In the genomic region with DNA sequence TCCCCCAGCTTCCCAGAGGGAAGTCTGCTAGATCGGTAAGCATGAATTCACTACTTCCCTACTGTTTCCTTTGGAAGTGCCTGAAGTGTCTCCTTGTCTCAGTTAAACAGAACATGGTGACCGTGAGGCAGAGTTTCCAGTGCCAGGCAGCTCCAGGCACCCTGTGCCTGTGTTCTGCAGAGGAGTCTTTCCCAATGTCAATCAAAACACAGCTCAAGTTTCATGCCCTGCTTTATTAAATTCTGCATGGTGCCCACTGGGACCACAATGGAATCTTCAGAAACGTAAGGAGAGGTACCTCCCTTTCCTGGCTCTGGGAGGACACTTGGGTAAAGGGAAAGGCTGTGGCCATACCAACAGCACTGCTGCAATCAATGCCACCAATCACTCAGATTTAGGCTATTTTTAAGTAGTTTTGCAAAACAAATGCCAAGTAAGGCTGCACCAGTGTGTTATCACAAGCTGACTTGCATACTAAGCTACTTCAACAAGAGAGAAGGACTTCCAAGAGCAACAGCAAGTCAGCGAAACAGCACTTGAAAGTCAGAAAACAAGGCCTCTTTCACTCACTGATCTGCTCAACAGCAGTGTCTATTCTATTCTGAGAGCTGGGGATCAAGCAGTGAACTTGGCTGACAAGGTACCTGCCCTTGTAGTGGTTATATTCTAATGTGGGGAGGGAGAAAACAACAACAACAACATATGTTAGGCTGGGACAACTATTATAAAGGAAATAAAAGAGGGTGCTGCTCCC, we compare ENCODE assay signal across 8 cellular contexts. TPM values are rescaled to one million over a fixed set of nuclear protein-coding genes. Genes with fewer than 3 reads are reported as not detected.
DNase-seq lines count a peak whose midpoint lies in the region; ATAC-seq and TF ChIP-seq lines count a peak whose summit lies in the region.

No MANE protein-coding gene starts in this region.

- H3K27ac ChIP-seq in effector memory CD4-positive, alpha-beta T cell (ENCODE audit: insufficient read depth, low read length, poor library complexity, severe bottlenecking): peak overlapping the region; percentile 65
- H3K27ac ChIP-seq in naive thymus-derived CD4-positive, alpha-beta T cell (ENCODE audit: low read depth, low read length): peak overlapping the region; percentile 65
- H3K27ac ChIP-seq in vagina (peak overlapping the region; percentile 70), GM23248 (no peak overlapping the region)

- H3K9me2 ChIP-seq in GM23248 (ENCODE audit: insufficient read depth): no peaks in the 10 kb centered on the region

- no peak overlapping the region for H2AFZ ChIP-seq in GM23248

- no peaks in the 10 kb centered on the region for H3K9me3 ChIP-seq in effector memory CD4-positive, alpha-beta T cell (ENCODE audit: control insufficient read depth, low read length)
- peaks cover 0 to 5% (median 0%) of the 10 kb centered on the region in 3 experiments for H3K9me3 ChIP-seq in naive thymus-derived CD4-positive, alpha-beta T cell (ENCODE audit: control insufficient read depth in 2 of 3, low read length in 3 of 3)
- H3K9me3 ChIP-seq in vagina: no peaks in the 10 kb centered on the region
- H3K9me3 ChIP-seq in GM23248 (ENCODE audit: low read depth): no peaks in the 10 kb centered on the region

- peaks cover 23% of the 10 kb centered on the region; the same call in 1 of the 2 replicates for H4K20me1 ChIP-seq in GM23248 (ENCODE audit: insufficient read depth)

- no peak overlapping the region for H3K9ac ChIP-seq in GM23248

- no peak for ATAC-seq in naive thymus-derived CD4-positive, alpha-beta T cell

- TF ChIP-seq POLR2A in vagina (IDR thresholded peaks at IDR 0.05): no peak

- peaks cover 18 to 42% (median 26%) of the 10 kb centered on the region in 5 donors for H3K36me3 Mint-ChIP-seq in naive thymus-derived CD4-positive, alpha-beta T cell
- no peaks in the 10 kb centered on the region for H3K36me3 Mint-ChIP-seq in glutamatergic neuron (ENCODE audit: unreplicated experiment)

- peak overlapping the region; percentile 56 to 85 (median 77) for H3K4me3 Mint-ChIP-seq in naive thymus-derived CD4-positive, alpha-beta T cell
- H3K4me3 Mint-ChIP-seq in glutamatergic neuron (ENCODE audit: unreplicated experiment): no peak overlapping the region

- WGBS in GM23248 (ENCODE audit: low coverage in 1 of 2, low lambda C conversion rate in 2 of 2, missing lambda C conversion rate in 2 of 2), 2 experiments: 52 to 60% methylated on average over 4 of the region's 4 CpGs

- TF ChIP-seq CTCF in vagina (IDR thresholded peaks at IDR 0.05): no peak
- TF ChIP-seq CTCF in glutamatergic neuron (IDR thresholded peaks at IDR 0.05; ENCODE audit: partially characterized antibody, unreplicated experiment): no peak

- no peaks in the 10 kb centered on the region for H3K27me3 ChIP-seq in effector memory CD4-positive, alpha-beta T cell (replicated peaks; ENCODE audit: control insufficient read depth, insufficient read depth, low read length, poor library complexity, severe bottlenecking)
- no peaks in the 10 kb centered on the region for H3K27me3 ChIP-seq in naive thymus-derived CD4-positive, alpha-beta T cell (ENCODE audit: control insufficient read depth in 2 of 2, insufficient read depth in 2 of 2, low read length in 2 of 2)
- H3K27me3 ChIP-seq in vagina: no peaks in the 10 kb centered on the region
- no peaks in the 10 kb centered on the region for H3K27me3 ChIP-seq in GM23248 (replicated peaks; ENCODE audit: insufficient read depth)

- in situ Hi-C loops in GM23248 (cut with MboI): no loop called here

- DNase-seq in stimulated activated CD4-positive, alpha-beta T cell treated with anti-CD3 and anti-CD28 coated beads, Interleukin-1b, Interleukin-23, amount 100 ng/mL, for 48 hours: peak; percentile 37
- DNase-seq in stimulated activated CD4-positive, alpha-beta T cell treated with anti-CD3 and anti-CD28 coated beads, Interleukin-12 subunit alpha, Interleukin-12 subunit beta, amount 100 ng/mL, for 4 hours: no peak
- no peak for DNase-seq in effector memory CD4-positive, alpha-beta T cell
- peak in 2 of 9 donors; percentile 27 to 29 for DNase-seq in naive thymus-derived CD4-positive, alpha-beta T cell
- no peak for DNase-seq in vagina (ENCODE audit: extremely low spot score in 2 of 2)
- no peak for DNase-seq in GM23248
- DNase-seq in glutamatergic neuron: no peak
- DNase-seq in NCI-H82 treated with DMSO at 0.1 percent for 48 hours (lab: John Stamatoyannopoulos, UW; ENCODE audit: unreplicated experiment): no peak

- H3K27me3 Mint-ChIP-seq in naive thymus-derived CD4-positive, alpha-beta T cell: no peaks in the 10 kb centered on the region
- peaks cover 3% of the 10 kb centered on the region for H3K27me3 Mint-ChIP-seq in glutamatergic neuron (ENCODE audit: unreplicated experiment)

- H3K4me1 ChIP-seq in effector memory CD4-positive, alpha-beta T cell (ENCODE audit: control insufficient read depth, insufficient read depth, low read length, poor library complexity, severe bottlenecking): peaks cover 37% of the 10 kb centered on the region
- peaks cover 38 to 41% of the 10 kb centered on the region in 2 donors for H3K4me1 ChIP-seq in naive thymus-derived CD4-positive, alpha-beta T cell (ENCODE audit: control insufficient read depth in 2 of 2, insufficient read depth in 2 of 2, low read length in 2 of 2)
- H3K4me1 ChIP-seq in vagina: peaks cover 31% of the 10 kb centered on the region
- peaks cover 13% of the 10 kb centered on the region; the same call in 1 of the 2 replicates for H3K4me1 ChIP-seq in GM23248 (ENCODE audit: insufficient read depth)

- no peaks in the 10 kb centered on the region for H3K36me3 ChIP-seq in effector memory CD4-positive, alpha-beta T cell (ENCODE audit: control insufficient read depth, insufficient read depth, low read length)
- H3K36me3 ChIP-seq in naive thymus-derived CD4-positive, alpha-beta T cell (ENCODE audit: control insufficient read depth in 2 of 3, insufficient read depth in 3 of 3, low read length in 3 of 3): peaks cover 0 to 7% (median 0%) of the 10 kb centered on the region in 3 experiments
- no peaks in the 10 kb centered on the region for H3K36me3 ChIP-seq in vagina
- H3K36me3 ChIP-seq in GM23248 (ENCODE audit: low read depth): peaks cover under 1% of the 10 kb centered on the region; the same call in 1 of the 2 replicates

- H3F3A ChIP-seq in GM23248 (ENCODE audit: insufficient read depth): peaks cover 12% of the 10 kb centered on the region; the same call in 1 of the 2 replicates

- peaks cover 42 to 92% (median 83%) of the 10 kb centered on the region in 7 donors for H3K4me1 Mint-ChIP-seq in naive thymus-derived CD4-positive, alpha-beta T cell
- H3K4me1 Mint-ChIP-seq in glutamatergic neuron (ENCODE audit: low read depth, unreplicated experiment): no peaks in the 10 kb centered on the region

- peaks cover 100% of the 10 kb centered on the region for H3K79me2 ChIP-seq in GM23248 (ENCODE audit: insufficient read depth)

- H3K9me3 Mint-ChIP-seq in naive thymus-derived CD4-positive, alpha-beta T cell: peaks cover 0 to 11% (median 2%) of the 10 kb centered on the region in 11 donors
- H3K9me3 Mint-ChIP-seq in glutamatergic neuron (ENCODE audit: unreplicated experiment): no peaks in the 10 kb centered on the region

- intact Hi-C loops in naive thymus-derived CD4-positive, alpha-beta T cell (cut with micrococcal nuclease): loop anchor here in 1 of 2 donors (1.0 to 10.0 kb wide), 2 partner anchors 12 to 447 kb away; no protein-coding TSS in a partner anchor
- intact Hi-C loops in vagina (cut with DNase I): no loop called here

- H3K27ac Mint-ChIP-seq in naive thymus-derived CD4-positive, alpha-beta T cell: peak overlapping the region; percentile 83 to 98 (median 93)
- H3K27ac Mint-ChIP-seq in glutamatergic neuron (ENCODE audit: unreplicated experiment): no peak overlapping the region

- H3K4me2 ChIP-seq in GM23248 (ENCODE audit: unreplicated experiment): no peak overlapping the region

- CTCF ChIA-PET in naive thymus-derived CD4-positive, alpha-beta T cell (lab: Charles Lee): interaction anchor here (0.6 to 7.0 kb wide), 14 partner anchors 8 to 248 kb away, joined by 3 to 226 read pairs (median 4); no protein-coding TSS in a partner anchor

- POLR2A ChIA-PET in naive thymus-derived CD4-positive, alpha-beta T cell (lab: Charles Lee): interaction anchor here (0.6 to 7.8 kb wide), 20 partner anchors 8 to 249 kb away, joined by 3 to 176 read pairs (median 5); a partner anchor contains a TSS

- H3K4me3 ChIP-seq in effector memory CD4-positive, alpha-beta T cell (ENCODE audit: insufficient read depth, low read depth, low read length, poor library complexity, severe bottlenecking): no peak overlapping the region
- H3K4me3 ChIP-seq in naive thymus-derived CD4-positive, alpha-beta T cell (ENCODE audit: low read length): peak overlapping the region; percentile 1
- H3K4me3 ChIP-seq in vagina: no peak overlapping the region
- H3K4me3 ChIP-seq in GM23248: no peak overlapping the region

RNA-seq across cellular contexts. Expression of a gene that starts 14.9 kb away (rescaled TPM):
- total RNA-seq in naive thymus-derived CD4-positive, alpha-beta T cell: 100 to 1,000 TPM in 1 of 5 experiments, 10 to 100 TPM in 4; 58.8 to 133 (median 73.6) TPM
- 10 to 100 TPM; 63.7 to 73.1 TPM for polyA plus RNA-seq in naive thymus-derived CD4-positive, alpha-beta T cell
- 19.4 TPM for total RNA-seq in vagina
- 29.2 and 33.9 TPM in 2 replicates for total RNA-seq in GM23248 (2014; rRNA removed; shearing (Covaris generic))
- 19.5 and 19.8 TPM in 2 replicates for polyA plus RNA-seq in GM23248 (2016; fragmentation: Nextera tagmentation; extraction: Ambion mirVana)
- 7.6 TPM for total RNA-seq in glutamatergic neuron (ENCODE audit: unreplicated experiment)
